In the genomic region with DNA sequence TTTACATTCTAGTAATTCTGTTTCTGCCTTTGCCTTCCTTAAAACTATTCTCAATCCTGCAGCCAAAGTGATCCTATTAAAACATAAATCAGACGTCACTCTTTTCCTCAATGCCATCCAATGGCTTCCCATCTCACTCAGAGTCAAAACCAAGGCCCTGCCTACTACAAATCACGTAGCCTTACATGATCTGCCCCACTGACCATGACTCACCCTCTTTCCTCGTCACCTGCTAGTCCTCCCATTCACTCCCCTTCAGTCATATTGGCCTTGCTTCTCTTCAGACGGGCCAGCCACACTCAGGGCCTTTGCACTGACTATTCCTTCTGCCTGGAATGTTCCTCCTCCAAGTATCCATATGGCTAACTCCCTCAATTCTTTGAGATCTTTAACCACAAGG, we compare ENCODE assay signal across 8 cellular contexts. TPM values are rescaled to one million over a fixed set of nuclear protein-coding genes. Genes with fewer than 3 reads are reported as not detected.
DNase-seq lines count a peak whose midpoint lies in the region; ATAC-seq, FAIRE-seq and TF ChIP-seq lines count a peak whose summit lies in the region.

No MANE protein-coding gene starts in this region.

- no peak overlapping the region for H3K18ac ChIP-seq in H1 (ENCODE audit: extremely low read depth, low read length)

- CTCF ChIA-PET in H1 (lab: Charles Lee; ENCODE audit: partially characterized antibody): interaction anchor here (0.7 to 1.9 kb wide), 6 partner anchors 10 to 419 kb away, joined by 3 to 6 read pairs (median 4); no protein-coding TSS in a partner anchor

- no peak overlapping the region for H3K4me3 ChIP-seq in GM06990 (replicated peaks; ENCODE audit: low read depth, low read length)
- no peak overlapping the region for H3K4me3 ChIP-seq in H1 (ENCODE audit: extremely low read depth in 1 of 4, insufficient read depth in 2 of 4, low read depth in 3 of 4, low read length in 4 of 4)
- no peak overlapping the region for H3K4me3 ChIP-seq in gastroesophageal sphincter
- no peak overlapping the region for H3K4me3 ChIP-seq in dorsolateral prefrontal cortex

- POLR2A ChIA-PET in H1 (lab: Charles Lee; ENCODE audit: partially characterized antibody): no interaction called here

- no peak overlapping the region for H4K91ac ChIP-seq in H1 (replicated peaks; ENCODE audit: insufficient read length, low read length)

- H4K20me1 ChIP-seq in H1 (replicated peaks in 1 of 2; ENCODE audit: control insufficient read depth in 1 of 2, insufficient read depth in 2 of 2, low read length in 2 of 2): no peaks in the 10 kb centered on the region

- H3K23me2 ChIP-seq in H1 (ENCODE audit: low read depth, low read length): no peaks in the 10 kb centered on the region

- no peaks in the 10 kb centered on the region for H3K79me2 ChIP-seq in H1 (ENCODE audit: control insufficient read depth in 1 of 2, insufficient read depth in 2 of 2, low read length in 2 of 2)

- H3K4me2 ChIP-seq in H1 (ENCODE audit: insufficient read depth in 1 of 2, low read depth in 2 of 2, low read length in 2 of 2): no peak overlapping the region

- TF ChIP-seq POLR2A in H1 (IDR thresholded peaks at IDR 0.05; ENCODE audit: control extremely low read depth in 1 of 2, low read depth in 2 of 2, low read length in 2 of 2) (no peak), gastroesophageal sphincter (IDR thresholded peaks at IDR 0.05) (no peak)

- no peaks in the 10 kb centered on the region for H3K9me3 ChIP-seq in H1 (ENCODE audit: insufficient read depth in 2 of 2, low read depth in 1 of 2, low read length in 1 of 2)
- H3K9me3 ChIP-seq in gastroesophageal sphincter: no peaks in the 10 kb centered on the region

- no peak overlapping the region for H2AFZ ChIP-seq in H1 (ENCODE audit: low read length)

- TF ChIP-seq CTCF in GM06990 (IDR thresholded peaks at IDR 0.05; ENCODE audit: insufficient read depth, low read length, poor library complexity, severe bottlenecking) (no peak), H1 (IDR thresholded peaks at IDR 0.05; ENCODE audit: control extremely low read depth in 1 of 3, insufficient read depth in 1 of 3, low read depth in 1 of 3, low read length in 3 of 3) (no peak), gastroesophageal sphincter (IDR thresholded peaks at IDR 0.05) (no peak), dorsolateral prefrontal cortex (IDR thresholded peaks at IDR 0.05 in 54 of 56, conservative IDR thresholded peaks at IDR 0.05 in 2 of 56; ENCODE audit: low read depth in 1 of 56, partially characterized antibody in 56 of 56) (no peak)

- H2AK5ac ChIP-seq in H1 (ENCODE audit: low read depth, low read length): no peak overlapping the region

- H2BK12ac ChIP-seq in H1 (ENCODE audit: low read depth, low read length): no peak overlapping the region

- no peak overlapping the region for H3K27ac ChIP-seq in H1 (ENCODE audit: low read depth, low read length)
- H3K27ac ChIP-seq in gastroesophageal sphincter: no peak overlapping the region
- H3K27ac ChIP-seq in dorsolateral prefrontal cortex: no peak overlapping the region

- H3K56ac ChIP-seq in H1 (replicated peaks; ENCODE audit: insufficient read length, low read depth, low read length): no peak overlapping the region

- no peak overlapping the region for H3K9ac ChIP-seq in H1 (replicated peaks in 1 of 4; ENCODE audit: extremely low read depth in 1 of 4, low read depth in 3 of 4, low read length in 3 of 4)

- H4K8ac ChIP-seq in H1 (ENCODE audit: extremely low read depth, insufficient read depth, low read length): no peak overlapping the region

- H3K27me3 ChIP-seq in GM06990 (replicated peaks; ENCODE audit: control insufficient read depth, insufficient read depth, low read length) (no peaks in the 10 kb centered on the region), H1 (replicated peaks in 1 of 4; ENCODE audit: control insufficient read depth in 3 of 4, extremely low read depth in 1 of 4, insufficient read depth in 3 of 4, low read length in 3 of 4) (no peaks in the 10 kb centered on the region), gastroesophageal sphincter (no peaks in the 10 kb centered on the region), dorsolateral prefrontal cortex (no peaks in the 10 kb centered on the region)

- 0 out of 2 replicates have a peak overlapping the region, but pooled peaks have one; percentile 11 for H2BK20ac ChIP-seq in H1 (ENCODE audit: low read length)

- H3K23ac ChIP-seq in H1 (ENCODE audit: insufficient read length): no peak overlapping the region

- H3K4ac ChIP-seq in H1 (replicated peaks; ENCODE audit: insufficient read length, low read depth, low read length): no peak overlapping the region

- H2BK120ac ChIP-seq in H1 (replicated peaks; ENCODE audit: low read depth, low read length): no peak overlapping the region

- DNase-seq in GM06990 (ENCODE audit: extremely low read depth, insufficient read length) (peak; percentile 37), H1 (ENCODE audit: low read depth in 1 of 2, low spot score in 2 of 2) (no peak), dorsolateral prefrontal cortex (no peak), NCI-H446 (lab: John Stamatoyannopoulos, UW) (no peak)
- no peak for DNase-seq in stimulated activated naive CD4-positive, alpha-beta T cell treated with Interleukin-2 at 50 U/mL for 16 hours (lab: John Stamatoyannopoulos, UW)

- peaks cover 0 to 10% (median 6%) of the 10 kb centered on the region in 4 experiments; a peak in 4 of 7 replicates for H3K4me1 ChIP-seq in H1 (replicated peaks in 1 of 4; ENCODE audit: control insufficient read depth in 3 of 4, insufficient read depth in 4 of 4, low read length in 3 of 4)
- no peaks in the 10 kb centered on the region for H3K4me1 ChIP-seq in gastroesophageal sphincter

- WGBS in H1 (ENCODE audit: extremely low coverage in 1 of 2, insufficient coverage in 1 of 2, insufficient read length in 1 of 2, insufficient replicate concordance in 2 of 2, low coverage in 1 of 2, low lambda C conversion rate in 2 of 2, missing lambda C conversion rate in 1 of 2), 2 experiments: 70% methylated on average over 4 of the region's 4 CpGs; no CpG with 5 or more reads in 1 of the 2 experiments
- 69 to 97% methylated on average over 4 of the region's 4 CpGs for WGBS in gastroesophageal sphincter (ENCODE audit: low coverage in 1 of 2), 2 donors

- no peaks in the 10 kb centered on the region for H3K36me3 ChIP-seq in GM06990 (ENCODE audit: control insufficient read depth, insufficient read depth, low read length)
- H3K36me3 ChIP-seq in H1 (ENCODE audit: control insufficient read depth in 2 of 4, insufficient read depth in 4 of 4, low read length in 3 of 4): no peaks in the 10 kb centered on the region
- no peaks in the 10 kb centered on the region for H3K36me3 ChIP-seq in gastroesophageal sphincter

- no peaks in the 10 kb centered on the region for H3K79me1 ChIP-seq in H1 (ENCODE audit: low read depth, low read length)

- no peak for FAIRE-seq in H1 (lab: Jason Lieb, UNC)

- peak; percentile 54 for ATAC-seq in GM19468 (IDR thresholded peaks at IDR 0.05; ENCODE audit: extremely low read depth, unreplicated experiment)
- ATAC-seq in HG03460 (IDR thresholded peaks at IDR 0.05; ENCODE audit: unreplicated experiment): peak; percentile 53
- no peak for ATAC-seq in gastroesophageal sphincter

- H4K5ac ChIP-seq in H1 (ENCODE audit: insufficient read length, low read depth, low read length): no peak overlapping the region

- intact Hi-C loops in dorsolateral prefrontal cortex (cut with DNase I): no loop called here

- TF ChIP-seq RAD21 in H1 (IDR thresholded peaks at IDR 0.05 in 1 of 2, conservative IDR thresholded peaks at IDR 0.05 in 1 of 2; ENCODE audit: low read depth in 2 of 2, low read length in 2 of 2): no peak

- no peak overlapping the region for H2BK15ac ChIP-seq in H1 (ENCODE audit: low read length)

- no peak overlapping the region for H2BK5ac ChIP-seq in H1 (ENCODE audit: low read depth, low read length)

- no peak overlapping the region for H3K14ac ChIP-seq in H1 (ENCODE audit: insufficient read length)

- TF ChIP-seq EP300 in H1 (IDR thresholded peaks at IDR 0.05; ENCODE audit: borderline replicate concordance in 1 of 2, low read depth in 2 of 2, low read length in 2 of 2): no peak
- TF ChIP-seq EP300 in gastroesophageal sphincter (IDR thresholded peaks at IDR 0.05): no peak

TF ChIP-seq in H1, 55 proteins besides CTCF, POLR2A, EP300 and RAD21 (continues in another document):
- TF ChIP-seq CHD1 (IDR thresholded peaks at IDR 0.05; ENCODE audit: low read depth, low read length): no peak
- TF ChIP-seq, protein P1, sequence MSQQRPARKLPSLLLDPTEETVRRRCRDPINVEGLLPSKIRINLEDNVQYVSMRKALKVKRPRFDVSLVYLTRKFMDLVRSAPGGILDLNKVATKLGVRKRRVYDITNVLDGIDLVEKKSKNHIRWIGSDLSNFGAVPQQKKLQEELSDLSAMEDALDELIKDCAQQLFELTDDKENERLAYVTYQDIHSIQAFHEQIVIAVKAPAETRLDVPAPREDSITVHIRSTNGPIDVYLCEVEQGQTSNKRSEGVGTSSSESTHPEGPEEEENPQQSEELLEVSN (IDR thresholded peaks at IDR 0.05): no peak
- no peak for TF ChIP-seq CHD2 (IDR thresholded peaks at IDR 0.05; ENCODE audit: low read length)
- TF ChIP-seq NRF1 (IDR thresholded peaks at IDR 0.05; ENCODE audit: low read depth, low read length): no peak

RNA-seq across cellular contexts. Expression of a gene that starts 39.0 kb away (rescaled TPM):
- 43.9 and 44.8 TPM in 2 replicates for total RNA-seq in H1 (2021; fragmentation: NEBNext Ultra II Directional; extraction: Animal tissue kit (Norgen Biotek cat#: 25700))
- 7.7 and 10.1 TPM in 2 replicates for polyA plus RNA-seq in H1 (2011; rRNA removed)
- 13.5 TPM for polyA plus RNA-seq in H1 (2011; cell fraction: cytosol; rRNA removed)
- 14.2 TPM for polyA plus RNA-seq in H1 (2011; cell fraction: nucleus; rRNA removed)
- 12.4 to 20.1 TPM (median 14.3 TPM) in 4 replicates for polyA plus RNA-seq in H1 (2012, experiment 1 of 2)
- 0.81 TPM for polyA plus RNA-seq in H1 (2012, experiment 2 of 2)
- 17.4 TPM for polyA plus RNA-seq in H1 (2013, experiment 1 of 2)
- 14.7 TPM for polyA plus RNA-seq in H1 (2013, experiment 2 of 2)
- polyA minus RNA-seq in H1 (2011; rRNA and poly(A)+ RNA removed): 56.2 and 78.7 TPM in 2 replicates
- polyA minus RNA-seq in H1 (2011; cell fraction: cytosol; rRNA and poly(A)+ RNA removed): 33.1 TPM
- 108 TPM for polyA minus RNA-seq in H1 (2011; cell fraction: nucleus; rRNA and poly(A)+ RNA removed)
- 100 to 1,000 TPM in 1 of 4 donors, 10 to 100 TPM in 3; 38.4 to 157 (median 48.2) TPM for total RNA-seq in gastroesophageal sphincter
- total RNA-seq in dorsolateral prefrontal cortex: 100 to 1,000 TPM in 9 of 120 experiments, 10 to 100 TPM in 111; 59.0 to 112 (median 84.6) TPM

RNA-seq across cellular contexts. Expression of a gene that starts 43.6 kb away (rescaled TPM):
- total RNA-seq in H1 (2021; fragmentation: NEBNext Ultra II Directional; extraction: Animal tissue kit (Norgen Biotek cat#: 25700)): 15.0 and 17.1 TPM in 2 replicates
- 4.3 and 5.4 TPM in 2 replicates for polyA plus RNA-seq in H1 (2011; rRNA removed)
- 4.0 TPM for polyA plus RNA-seq in H1 (2011; cell fraction: cytosol; rRNA removed)
- polyA plus RNA-seq in H1 (2011; cell fraction: nucleus; rRNA removed): 2.8 TPM
- 1.8 to 4.1 TPM (median 2.7 TPM) in 4 replicates for polyA plus RNA-seq in H1 (2012, experiment 1 of 2)
- 1.5 TPM for polyA plus RNA-seq in H1 (2012, experiment 2 of 2)
- polyA plus RNA-seq in H1 (2013, experiment 1 of 2): 7.0 TPM
- polyA plus RNA-seq in H1 (2013, experiment 2 of 2): 7.2 TPM
- polyA minus RNA-seq in H1 (2011; rRNA and poly(A)+ RNA removed): 3.9 and 6.1 TPM in 2 replicates
- 4.3 TPM for polyA minus RNA-seq in H1 (2011; cell fraction: cytosol; rRNA and poly(A)+ RNA removed)
- 6.5 TPM for polyA minus RNA-seq in H1 (2011; cell fraction: nucleus; rRNA and poly(A)+ RNA removed)
- total RNA-seq in gastroesophageal sphincter (10 to 100 TPM in 3 of 4 donors, 1 to 10 TPM in 1; 7.9 to 14.2 (median 12.6) TPM), dorsolateral prefrontal cortex (10 to 100 TPM in 43 of 120 experiments, 1 to 10 TPM in 77; 5.6 to 15.5 (median 9.1) TPM)
